ENCODE assay signal across 1 cellular context in the genomic region with DNA sequence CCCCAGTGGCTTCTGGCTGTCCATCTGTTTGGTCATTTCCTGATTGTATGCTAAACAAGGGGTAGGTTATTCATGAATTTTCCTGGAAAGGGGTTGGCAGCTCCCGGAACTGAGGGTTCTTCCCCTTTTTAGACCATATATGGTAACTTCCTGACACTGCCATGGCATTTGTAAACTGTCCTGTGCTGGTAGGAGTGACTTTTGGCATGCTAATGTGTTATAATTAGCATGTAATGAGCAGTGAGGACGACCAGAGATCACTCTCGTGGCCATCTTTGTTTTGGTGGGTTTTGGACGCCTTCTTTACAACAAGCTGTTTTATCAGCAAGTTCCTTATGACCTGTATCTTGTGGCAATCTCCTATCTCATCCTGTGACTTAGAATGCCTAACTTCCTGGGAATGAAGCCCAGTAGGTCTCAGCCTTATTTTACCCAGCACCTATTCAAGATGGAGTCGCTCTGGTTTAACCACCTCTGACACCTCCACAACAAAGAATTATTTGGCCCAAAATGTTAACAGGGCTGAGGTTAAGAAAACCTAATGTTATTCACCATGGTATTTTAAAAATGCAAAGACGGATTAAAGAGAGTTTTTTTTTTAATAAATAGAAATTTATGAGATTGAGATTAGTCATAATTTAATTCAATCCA.
A peak's percentile ranks its signal among the peaks of the same experiment; 100 is the strongest.
TF ChIP-seq lines count a peak whose summit lies in the region.

No MANE protein-coding gene starts in this region.

TF ChIP-seq in H1, 55 proteins besides CTCF, POLR2A, EP300 and RAD21 (continued from another document):
- TF ChIP-seq, protein P1, sequence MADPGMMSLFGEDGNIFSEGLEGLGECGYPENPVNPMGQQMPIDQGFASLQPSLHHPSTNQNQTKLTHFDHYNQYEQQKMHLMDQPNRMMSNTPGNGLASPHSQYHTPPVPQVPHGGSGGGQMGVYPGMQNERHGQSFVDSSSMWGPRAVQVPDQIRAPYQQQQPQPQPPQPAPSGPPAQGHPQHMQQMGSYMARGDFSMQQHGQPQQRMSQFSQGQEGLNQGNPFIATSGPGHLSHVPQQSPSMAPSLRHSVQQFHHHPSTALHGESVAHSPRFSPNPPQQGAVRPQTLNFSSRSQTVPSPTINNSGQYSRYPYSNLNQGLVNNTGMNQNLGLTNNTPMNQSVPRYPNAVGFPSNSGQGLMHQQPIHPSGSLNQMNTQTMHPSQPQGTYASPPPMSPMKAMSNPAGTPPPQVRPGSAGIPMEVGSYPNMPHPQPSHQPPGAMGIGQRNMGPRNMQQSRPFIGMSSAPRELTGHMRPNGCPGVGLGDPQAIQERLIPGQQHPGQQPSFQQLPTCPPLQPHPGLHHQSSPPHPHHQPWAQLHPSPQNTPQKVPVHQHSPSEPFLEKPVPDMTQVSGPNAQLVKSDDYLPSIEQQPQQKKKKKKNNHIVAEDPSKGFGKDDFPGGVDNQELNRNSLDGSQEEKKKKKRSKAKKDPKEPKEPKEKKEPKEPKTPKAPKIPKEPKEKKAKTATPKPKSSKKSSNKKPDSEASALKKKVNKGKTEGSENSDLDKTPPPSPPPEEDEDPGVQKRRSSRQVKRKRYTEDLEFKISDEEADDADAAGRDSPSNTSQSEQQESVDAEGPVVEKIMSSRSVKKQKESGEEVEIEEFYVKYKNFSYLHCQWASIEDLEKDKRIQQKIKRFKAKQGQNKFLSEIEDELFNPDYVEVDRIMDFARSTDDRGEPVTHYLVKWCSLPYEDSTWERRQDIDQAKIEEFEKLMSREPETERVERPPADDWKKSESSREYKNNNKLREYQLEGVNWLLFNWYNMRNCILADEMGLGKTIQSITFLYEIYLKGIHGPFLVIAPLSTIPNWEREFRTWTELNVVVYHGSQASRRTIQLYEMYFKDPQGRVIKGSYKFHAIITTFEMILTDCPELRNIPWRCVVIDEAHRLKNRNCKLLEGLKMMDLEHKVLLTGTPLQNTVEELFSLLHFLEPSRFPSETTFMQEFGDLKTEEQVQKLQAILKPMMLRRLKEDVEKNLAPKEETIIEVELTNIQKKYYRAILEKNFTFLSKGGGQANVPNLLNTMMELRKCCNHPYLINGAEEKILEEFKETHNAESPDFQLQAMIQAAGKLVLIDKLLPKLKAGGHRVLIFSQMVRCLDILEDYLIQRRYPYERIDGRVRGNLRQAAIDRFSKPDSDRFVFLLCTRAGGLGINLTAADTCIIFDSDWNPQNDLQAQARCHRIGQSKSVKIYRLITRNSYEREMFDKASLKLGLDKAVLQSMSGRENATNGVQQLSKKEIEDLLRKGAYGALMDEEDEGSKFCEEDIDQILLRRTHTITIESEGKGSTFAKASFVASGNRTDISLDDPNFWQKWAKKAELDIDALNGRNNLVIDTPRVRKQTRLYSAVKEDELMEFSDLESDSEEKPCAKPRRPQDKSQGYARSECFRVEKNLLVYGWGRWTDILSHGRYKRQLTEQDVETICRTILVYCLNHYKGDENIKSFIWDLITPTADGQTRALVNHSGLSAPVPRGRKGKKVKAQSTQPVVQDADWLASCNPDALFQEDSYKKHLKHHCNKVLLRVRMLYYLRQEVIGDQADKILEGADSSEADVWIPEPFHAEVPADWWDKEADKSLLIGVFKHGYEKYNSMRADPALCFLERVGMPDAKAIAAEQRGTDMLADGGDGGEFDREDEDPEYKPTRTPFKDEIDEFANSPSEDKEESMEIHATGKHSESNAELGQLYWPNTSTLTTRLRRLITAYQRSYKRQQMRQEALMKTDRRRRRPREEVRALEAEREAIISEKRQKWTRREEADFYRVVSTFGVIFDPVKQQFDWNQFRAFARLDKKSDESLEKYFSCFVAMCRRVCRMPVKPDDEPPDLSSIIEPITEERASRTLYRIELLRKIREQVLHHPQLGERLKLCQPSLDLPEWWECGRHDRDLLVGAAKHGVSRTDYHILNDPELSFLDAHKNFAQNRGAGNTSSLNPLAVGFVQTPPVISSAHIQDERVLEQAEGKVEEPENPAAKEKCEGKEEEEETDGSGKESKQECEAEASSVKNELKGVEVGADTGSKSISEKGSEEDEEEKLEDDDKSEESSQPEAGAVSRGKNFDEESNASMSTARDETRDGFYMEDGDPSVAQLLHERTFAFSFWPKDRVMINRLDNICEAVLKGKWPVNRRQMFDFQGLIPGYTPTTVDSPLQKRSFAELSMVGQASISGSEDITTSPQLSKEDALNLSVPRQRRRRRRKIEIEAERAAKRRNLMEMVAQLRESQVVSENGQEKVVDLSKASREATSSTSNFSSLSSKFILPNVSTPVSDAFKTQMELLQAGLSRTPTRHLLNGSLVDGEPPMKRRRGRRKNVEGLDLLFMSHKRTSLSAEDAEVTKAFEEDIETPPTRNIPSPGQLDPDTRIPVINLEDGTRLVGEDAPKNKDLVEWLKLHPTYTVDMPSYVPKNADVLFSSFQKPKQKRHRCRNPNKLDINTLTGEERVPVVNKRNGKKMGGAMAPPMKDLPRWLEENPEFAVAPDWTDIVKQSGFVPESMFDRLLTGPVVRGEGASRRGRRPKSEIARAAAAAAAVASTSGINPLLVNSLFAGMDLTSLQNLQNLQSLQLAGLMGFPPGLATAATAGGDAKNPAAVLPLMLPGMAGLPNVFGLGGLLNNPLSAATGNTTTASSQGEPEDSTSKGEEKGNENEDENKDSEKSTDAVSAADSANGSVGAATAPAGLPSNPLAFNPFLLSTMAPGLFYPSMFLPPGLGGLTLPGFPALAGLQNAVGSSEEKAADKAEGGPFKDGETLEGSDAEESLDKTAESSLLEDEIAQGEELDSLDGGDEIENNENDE (IDR thresholded peaks at IDR 0.05; ENCODE audit: insufficient replicate concordance, low read length), result no peak
- TF ChIP-seq MAFK (IDR thresholded peaks at IDR 0.05; ENCODE audit: low read depth, low read length) (no peak), NRF1 (IDR thresholded peaks at IDR 0.05; ENCODE audit: low read depth, low read length) (no peak), YY1 (IDR thresholded peaks at IDR 0.05; ENCODE audit: low read depth, low read length) (0 out of 2 replicates have a peak, but pooled peaks have one; percentile 51), SRF (IDR thresholded peaks at IDR 0.05; ENCODE audit: low read depth, low read length) (peak; percentile 85), NANOG (IDR thresholded peaks at IDR 0.05; ENCODE audit: insufficient read depth, low read depth, low read length, poor library complexity, severe bottlenecking) (no peak)
